Comparison of ENCODE assay signal across 1 cellular context in genomic region chr9:136111190-136111589, GRCh38.
TF ChIP-seq lines count a peak whose summit lies in the region.

No MANE protein-coding gene starts in this region.

TF ChIP-seq in WTC11, 78 proteins besides CTCF, POLR2A, EP300 and RAD21 (continued from another document):
- TF ChIP-seq HMGXB4 (CRISPR knock-in tag; IDR thresholded peaks at IDR 0.05) (no peak), ZMAT4 (CRISPR knock-in tag; IDR thresholded peaks at IDR 0.05) (no peak)
TF ChIP-seq in WTC11: peak in this region for 0.
